7 cellular contexts compared by ENCODE assay signal in the genomic region with DNA sequence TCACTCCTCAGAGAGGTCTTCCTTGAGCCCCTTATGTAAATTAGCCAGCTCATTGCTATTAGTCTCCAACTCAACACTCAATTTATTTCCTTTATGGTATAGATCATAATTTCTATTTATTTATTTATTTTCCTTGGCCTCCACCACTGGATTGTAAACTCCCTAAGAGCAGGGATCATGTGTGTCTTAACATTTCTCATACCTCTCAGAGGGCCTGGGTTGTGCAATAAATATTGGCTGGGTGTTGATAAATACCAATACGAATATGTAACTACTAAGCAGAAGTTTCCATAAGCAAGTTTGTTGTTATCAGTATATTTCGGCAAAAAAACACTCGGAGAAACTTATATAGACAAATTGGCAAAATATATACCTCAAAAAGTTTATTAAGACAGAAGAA.
"Had no signal": no experiment of that assay in that cellular context is flagged by ENCODE, and none has a peak within 500 bp of the region (broad histone marks: within the 10 kb centered on the region; RNA-seq: fewer than 3 reads in every experiment).

No MANE protein-coding gene starts in this region.

- H3K9ac ChIP-seq: GM23248 had no signal

- H3K4me1 ChIP-seq: HAP-1 had no signal

- H3K36me3 Mint-ChIP-seq: IgD-negative memory B cell had no signal

- H3K4me3 ChIP-seq: GM23248, HAP-1 had no signal

- DNase-seq: GM23248, GOT3, H7, HFFc6 had no signal

- H3K36me3 ChIP-seq: HAP-1 had no signal

- ATAC-seq: HCT116 had no signal

- H3K9me3 ChIP-seq: HAP-1 had no signal

- H3K27ac Mint-ChIP-seq: HFFc6, IgD-negative memory B cell had no signal

- H3K4me3 Mint-ChIP-seq: HFFc6, IgD-negative memory B cell had no signal

- H3K27ac ChIP-seq: GM23248 had no signal

- H2AFZ ChIP-seq: GM23248 had no signal

- H3K27me3 Mint-ChIP-seq: IgD-negative memory B cell had no signal
